In genomic region chr12:98544741-98545140, GRCh38 we compare ENCODE assay signal across 1 cellular context.
TF ChIP-seq lines count a peak whose summit lies in the region.

No MANE protein-coding gene starts in this region.

TF ChIP-seq in GM23338, 12 proteins besides CTCF, POLR2A, EP300 and RAD21 (continued from another document):
- TF ChIP-seq ZNF462 (CRISPR knock-in tag; IDR thresholded peaks at IDR 0.05) (no peak), POLR2AphosphoS5 (IDR thresholded peaks at IDR 0.05; ENCODE audit: low read depth) (no peak)
